In the genomic region with DNA sequence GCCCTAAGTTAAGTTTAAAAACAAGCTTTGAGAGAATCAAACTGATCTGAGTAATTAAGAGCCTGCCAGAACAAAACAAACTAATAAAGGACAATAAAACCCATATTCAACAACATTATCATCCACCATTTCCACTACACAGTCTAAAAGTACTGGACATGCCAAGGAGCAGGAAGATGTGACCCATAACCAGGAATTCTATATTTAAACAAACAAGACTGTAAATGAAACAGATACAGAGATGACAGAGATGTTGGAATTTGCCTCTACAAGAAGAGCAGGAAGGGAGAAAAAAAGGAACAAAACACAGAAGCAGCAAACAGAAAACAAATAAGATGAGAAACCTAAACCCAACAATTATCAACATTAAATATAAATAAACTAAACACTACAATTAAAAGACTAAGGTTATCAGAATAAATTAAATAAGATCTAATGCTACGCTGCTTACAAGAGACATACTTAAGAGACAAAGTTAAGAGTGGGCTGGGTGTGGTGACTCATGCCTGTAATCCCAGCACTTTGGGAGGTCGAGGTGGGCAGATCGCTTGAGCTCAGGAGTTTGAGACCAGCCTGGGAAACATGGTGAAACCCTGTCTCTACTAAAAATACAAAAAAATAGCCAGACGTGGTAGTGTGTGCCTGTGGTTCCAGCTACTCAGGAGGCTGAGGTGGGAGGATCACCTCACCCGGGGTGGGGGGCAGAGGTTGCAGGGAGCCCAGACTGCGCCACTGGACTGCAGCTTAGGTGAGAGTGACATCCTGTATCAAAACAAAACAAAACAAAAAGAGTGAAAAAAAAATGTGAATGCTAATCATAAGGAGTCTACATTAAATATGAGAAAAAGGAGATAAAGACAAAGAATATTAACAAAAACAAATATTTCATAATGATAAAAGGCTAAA, we compare ENCODE assay signal across 30 cellular contexts. TPM values are rescaled to one million over a fixed set of nuclear protein-coding genes. Genes with fewer than 3 reads are reported as not detected.
DNase-seq lines count a peak whose midpoint lies in the region; ATAC-seq and TF ChIP-seq lines count a peak whose summit lies in the region.
"Had no signal": no experiment of that assay in that cellular context is flagged by ENCODE, and none has a peak within 500 bp of the region (broad histone marks: within the 10 kb centered on the region; RNA-seq: fewer than 3 reads in every experiment).

No MANE protein-coding gene starts in this region.

- WGBS in transverse colon (ENCODE audit: low coverage in 1 of 2), 2 donors, result 84 to 95% methylated on average over 4 to 6 of the region's 6 CpGs

- H3K27me3 ChIP-seq in PC-3 (ENCODE audit: low read length) (no peaks in the 10 kb centered on the region), osteoblast (ENCODE audit: insufficient read depth, low read length) (no peaks in the 10 kb centered on the region), transverse colon (no peaks in the 10 kb centered on the region), GM23338 (ENCODE audit: insufficient read depth) (no peaks in the 10 kb centered on the region)
- H3K27me3 ChIP-seq: testis had no signal

- in situ Hi-C loops in transverse colon (cut with MboI; ENCODE audit: low pct_ligation_motif_present in 1 of 4, low pct_unique_long_range_greater_than_20kb in 1 of 4, low sequenced_read_pairs in 3 of 4), result no loop called here

- no peaks in the 10 kb centered on the region for H3K27me3 Mint-ChIP-seq in Calu3 (ENCODE audit: unreplicated experiment)
- H3K27me3 Mint-ChIP-seq in GM23338 (ENCODE audit: insufficient read depth, low read depth, poor library complexity), result peaks cover 7% of the 10 kb centered on the region
- H3K27me3 Mint-ChIP-seq: activated T-cell treated with anti-CD3 and anti-CD28 coated beads, Interleukin-2, amount 50 U/mL, for 24 hours had no signal

- intact Hi-C loops in Calu3 (cut with micrococcal nuclease; ENCODE audit: unreplicated experiment), result loop anchor here (5.0 kb wide), 1 partner anchor 42 kb away; no protein-coding TSS in a partner anchor
- intact Hi-C loops in PC-3 (cut with micrococcal nuclease), result no loop called here
- intact Hi-C loops in transverse colon (cut with DNase I; ENCODE audit: low total_unique reads), result no loop called here

- BruUV-seq in Calu3 (replicated peaks; lab: Mats Ljungman, UMichigan) (no TSS peak), PC-3 (replicated peaks; lab: Mats Ljungman, UMichigan) (no TSS peak)

- H3K4me3 Mint-ChIP-seq in Calu3 (ENCODE audit: low read depth, unreplicated experiment) (no peak overlapping the region), GM23338 (no peak overlapping the region)
- H3K4me3 Mint-ChIP-seq: activated naive CD4-positive, alpha-beta T cell treated with anti-CD3 and anti-CD28 coated beads for 36 hours; activated T-cell treated with anti-CD3 and anti-CD28 coated beads, Interleukin-2, amount 50 U/mL, for 24 hours; CD8-positive, alpha-beta T cell; nephron had no signal

- TF ChIP-seq POLR2A in transverse colon (IDR thresholded peaks at IDR 0.05), result no peak

- TF ChIP-seq EP300 in transverse colon (IDR thresholded peaks at IDR 0.05; ENCODE audit: low read depth), result no peak

- H3K4me2 ChIP-seq in PC-3 (ENCODE audit: low read length), result no peak overlapping the region
- H3K4me2 ChIP-seq in osteoblast (ENCODE audit: insufficient read depth, low read length), result no peak overlapping the region
- H3K4me2 ChIP-seq in GM23338, result no peak overlapping the region

- POLR2A ChIA-PET in PC-3 (lab: Charles Lee; ENCODE audit: unreplicated experiment), result no interaction called here

- ATAC-seq in PC-3 (peak; percentile 76), GM23338 (no peak)
- ATAC-seq: CD8-positive, alpha-beta T cell; esophagus mucosa; GM12878 had no signal

- no peak overlapping the region for H3K9ac ChIP-seq in PC-3 (ENCODE audit: low read length)

- peaks cover 13% of the 10 kb centered on the region; the same call in 1 of the 2 replicates for H4K20me1 ChIP-seq in PC-3 (ENCODE audit: low read length)
- peaks cover 86% of the 10 kb centered on the region for H4K20me1 ChIP-seq in osteoblast (ENCODE audit: insufficient read depth, low read length)
- H4K20me1 ChIP-seq in GM23338 (replicated peaks; ENCODE audit: insufficient read depth), result peaks cover 62% of the 10 kb centered on the region

- H2AFZ ChIP-seq in PC-3 (ENCODE audit: low read length), result no peak overlapping the region
- H2AFZ ChIP-seq in osteoblast (ENCODE audit: low read length), result no peak overlapping the region
- H2AFZ ChIP-seq in GM23338, result no peak overlapping the region

- H3K4me3 ChIP-seq in PC-3 (ENCODE audit: low read length), result no peak overlapping the region
- H3K4me3 ChIP-seq in osteoblast (ENCODE audit: insufficient read depth, low read length), result no peak overlapping the region
- H3K4me3 ChIP-seq in transverse colon, result no peak overlapping the region
- no peak overlapping the region for H3K4me3 ChIP-seq in GM23338
- H3K4me3 ChIP-seq: GM12878, lung, prostate gland, testis had no signal

- no peaks in the 10 kb centered on the region for H3K9me2 ChIP-seq in PC-3 (replicated peaks; ENCODE audit: low read length)
- no peaks in the 10 kb centered on the region for H3K9me2 ChIP-seq in GM23338 (ENCODE audit: insufficient read depth)

- H3K4me1 Mint-ChIP-seq in Calu3 (ENCODE audit: low read depth, unreplicated experiment) (peaks cover 26% of the 10 kb centered on the region), GM23338 (peaks cover 24% of the 10 kb centered on the region)

- CTCF ChIA-PET in Calu3 (lab: Charles Lee) (interaction anchor here (0.6 kb wide), 1 partner anchor 673 kb away, joined by 3 read pairs; no protein-coding TSS in a partner anchor), PC-3 (lab: Charles Lee) (no interaction called here)

- H3K9me3 ChIP-seq in PC-3 (ENCODE audit: low read length) (no peaks in the 10 kb centered on the region), osteoblast (ENCODE audit: low read depth, low read length) (no peaks in the 10 kb centered on the region), transverse colon (peaks cover 0 to 14% of the 10 kb centered on the region in 2 donors)
- H3K9me3 ChIP-seq: prostate gland, testis had no signal

- H3K79me2 ChIP-seq in PC-3 (ENCODE audit: low read length) (peaks cover 100% of the 10 kb centered on the region), osteoblast (ENCODE audit: insufficient read depth, low read length) (peaks cover 97% of the 10 kb centered on the region), GM23338 (replicated peaks; ENCODE audit: insufficient read depth) (peaks cover 100% of the 10 kb centered on the region)

- TF ChIP-seq CTCF in Calu3 (IDR thresholded peaks at IDR 0.05; ENCODE audit: unreplicated experiment) (no peak), PC-3 (conservative IDR thresholded peaks at IDR 0.05; ENCODE audit: low read depth, low read length) (no peak), osteoblast (IDR thresholded peaks at IDR 0.05; ENCODE audit: extremely low read depth, low read depth, low read length) (no peak), transverse colon (IDR thresholded peaks at IDR 0.05) (no peak), GM23338 (conservative IDR thresholded peaks at IDR 0.05; ENCODE audit: low read depth in 2 of 2) (no peak)

- H3F3A ChIP-seq in PC-3 (ENCODE audit: low read length, unreplicated experiment) (no peaks in the 10 kb centered on the region), GM23338 (replicated peaks; ENCODE audit: low read depth) (no peaks in the 10 kb centered on the region)

- H3K27ac Mint-ChIP-seq in Calu3 (ENCODE audit: unreplicated experiment) (peak overlapping the region; percentile 10), GM23338 (no peak overlapping the region; the same call in 1 of the 2 replicates)
- H3K27ac Mint-ChIP-seq: activated naive CD4-positive, alpha-beta T cell treated with anti-CD3 and anti-CD28 coated beads for 36 hours; activated T-cell treated with anti-CD3 and anti-CD28 coated beads, Interleukin-2, amount 50 U/mL, for 24 hours; CD8-positive, alpha-beta T cell had no signal

- peaks cover 12% of the 10 kb centered on the region for H3K4me1 ChIP-seq in PC-3 (ENCODE audit: insufficient read depth, low read length)
- peaks cover 10% of the 10 kb centered on the region for H3K4me1 ChIP-seq in osteoblast (ENCODE audit: insufficient read depth, low read length)
- H3K4me1 ChIP-seq in transverse colon, result peaks cover 0 to 17% (median 0%) of the 10 kb centered on the region in 4 donors
- peaks cover 13% of the 10 kb centered on the region; the same call in 1 of the 2 replicates for H3K4me1 ChIP-seq in GM23338 (ENCODE audit: insufficient read depth)
- H3K4me1 ChIP-seq: prostate gland, testis had no signal

- DNase-seq in Calu3 (no peak), PC-3 (no peak), fibroblast of gingiva (ENCODE audit: low read depth) (peak; percentile 48), osteoblast (ENCODE audit: insufficient read length, low spot score, missing footprints) (peak; percentile 71), putamen (ENCODE audit: low spot score) (no peak), SW480 (ENCODE audit: low spot score) (no peak), transverse colon (no peak), GM23338 (ENCODE audit: low spot score) (no peak)
- DNase-seq: activated CD4-positive, alpha-beta T cell treated with anti-CD3 and anti-CD28 coated beads for 1 hour; activated naive CD4-positive, alpha-beta T cell treated with anti-CD3 and anti-CD28 coated beads for 36 hours; activated T-cell treated with anti-CD3 and anti-CD28 coated beads, Interleukin-2, amount 50 U/mL, for 24 hours; CD8-positive, alpha-beta T cell; cerebellar nuclear complex; effector CD8-positive, alpha-beta T cell; Karpas-422; NCI-H1048; NCI-H187 treated with DMSO at 0.1 percent for 48 hours; NCI-H226; NCI-H774; OCI-M1; SHP77; stimulated activated CD4-positive, alpha-beta T cell treated with anti-CD3 and anti-CD28 coated beads, Interleukin-2, amount 100 ng/mL, for 24 hours; stimulated activated naive CD4-positive, alpha-beta T cell; SW 1271; testis had no signal

- H3K27ac ChIP-seq in PC-3 (ENCODE audit: low read length) (no peak overlapping the region), osteoblast (ENCODE audit: low read depth, low read length) (no peak overlapping the region), transverse colon (no peak overlapping the region), GM23338 (ENCODE audit: low read depth) (no peak overlapping the region)
- H3K27ac ChIP-seq: prostate gland, testis had no signal

- peaks cover 4% of the 10 kb centered on the region for H3K9me3 Mint-ChIP-seq in Calu3 (ENCODE audit: low read depth, unreplicated experiment)
- H3K9me3 Mint-ChIP-seq in GM23338, result peaks cover 11% of the 10 kb centered on the region; the same call in 2 of the 3 replicates
- H3K9me3 Mint-ChIP-seq: CD8-positive, alpha-beta T cell had no signal

- peaks cover 22% of the 10 kb centered on the region for H3K36me3 Mint-ChIP-seq in Calu3 (ENCODE audit: insufficient read depth, unreplicated experiment)
- H3K36me3 Mint-ChIP-seq in GM23338 (ENCODE audit: low read depth), result peaks cover 23% of the 10 kb centered on the region; the same call in 2 of the 3 replicates

- H3K36me3 ChIP-seq in PC-3 (ENCODE audit: low read depth, low read length) (peaks cover 4% of the 10 kb centered on the region; the same call in 1 of the 2 replicates), osteoblast (ENCODE audit: insufficient read depth, low read length) (peaks cover 6% of the 10 kb centered on the region), transverse colon (no peaks in the 10 kb centered on the region), GM23338 (ENCODE audit: insufficient read depth) (peaks cover 3% of the 10 kb centered on the region; the same call in 1 of the 2 replicates)
- H3K36me3 ChIP-seq: prostate gland had no signal

RNA-seq across cellular contexts. Expression of a gene that starts 50.6 kb away (rescaled TPM):
- 91.0 and 92.0 TPM in 2 replicates for total RNA-seq in Calu3 (2022)
- total RNA-seq in PC-3 (2014; rRNA removed), result 21.9 and 23.6 TPM in 2 replicates
- 28.2 and 30.9 TPM in 2 replicates for total RNA-seq in osteoblast
- total RNA-seq in transverse colon, result 100 to 1,000 TPM in 2 of 4 donors, 10 to 100 TPM in 2; 52.4 to 235 (median 98.7) TPM
- total RNA-seq in GM23338 (2014; rRNA removed; shearing (Covaris generic)), result 42.7 and 54.8 TPM in 2 replicates
- polyA plus RNA-seq in GM23338 (2016; fragmentation: Nextera tagmentation; extraction: Ambion mirVana), result 36.9 and 38.1 TPM in 2 replicates

Comparison
In these comparisons a context has a peak if more than half of its experiments do, and no peak if none do; other contexts are left out.
1. DNase-seq: peak in fibroblast of gingiva (single experiment) and osteoblast (single experiment); none in Calu3 (single experiment), PC-3 (single experiment), putamen (single experiment), SW480 (single experiment), transverse colon (single experiment) and GM23338 (single experiment).